In the genomic region with DNA sequence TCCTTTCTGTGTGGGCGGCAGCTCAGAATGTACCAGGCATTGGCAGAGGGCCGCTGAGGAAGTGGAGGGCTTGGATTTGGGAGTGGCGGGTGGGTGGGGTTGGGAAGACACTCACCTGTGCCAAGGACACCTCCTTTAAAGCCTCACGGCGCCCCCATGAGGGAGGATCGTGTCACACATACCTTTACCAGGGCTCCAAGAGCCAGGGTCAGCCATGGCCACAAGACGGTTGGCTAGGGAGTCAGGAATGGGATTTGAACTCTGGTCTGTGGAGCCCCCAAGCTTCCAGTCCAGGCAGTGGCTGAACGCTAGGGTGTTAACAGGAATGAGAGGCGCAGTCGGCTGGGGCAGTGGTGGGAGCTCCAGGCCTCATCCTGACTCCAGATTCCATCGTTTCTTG, we compare ENCODE assay signal across 10 cellular contexts. TPM values are rescaled to one million over a fixed set of nuclear protein-coding genes. Genes with fewer than 3 reads are reported as not detected.
DNase-seq lines count a peak whose midpoint lies in the region; ATAC-seq and TF ChIP-seq lines count a peak whose summit lies in the region.
"Had no signal": no experiment of that assay in that cellular context is flagged by ENCODE, and none has a peak within 500 bp of the region (broad histone marks: within the 10 kb centered on the region; RNA-seq: fewer than 3 reads in every experiment).

No MANE protein-coding gene starts in this region.

- CTCF ChIA-PET in activated CD4-positive, alpha-beta T cell treated with anti-CD3 and anti-CD28 coated beads for 36 hours (lab: Charles Lee), result interaction anchor here (0.7 to 4.1 kb wide), 4 partner anchors 12 to 466 kb away, joined by 3 to 27 read pairs (median 3); no protein-coding TSS in a partner anchor

- peaks cover 2% of the 10 kb centered on the region for H3K27me3 Mint-ChIP-seq in activated CD4-positive, alpha-beta T cell treated with anti-CD3 and anti-CD28 coated beads for 36 hours

- no peak overlapping the region for H3K27ac Mint-ChIP-seq in activated CD4-positive, alpha-beta T cell treated with anti-CD3 and anti-CD28 coated beads for 36 hours

- intact Hi-C loops in activated CD4-positive, alpha-beta T cell treated with anti-CD3 and anti-CD28 coated beads for 36 hours (cut with DNase I, micrococcal nuclease), result loop anchor here in 1 of 2 experiments (5.0 kb wide), 1 partner anchor 51 kb away; a partner anchor contains a TSS
- intact Hi-C loops in testis (cut with DNase I; ENCODE audit: low total_unique reads), result loop anchor here (10.0 kb wide), 1 partner anchor 164 kb away; the partner anchor contains the start of gene CAPZB

- H3K36me3 Mint-ChIP-seq in activated CD4-positive, alpha-beta T cell treated with anti-CD3 and anti-CD28 coated beads for 36 hours (ENCODE audit: low read depth), result no peaks in the 10 kb centered on the region

- no peak for TF ChIP-seq POLR2A in testis (IDR thresholded peaks at IDR 0.05)

- ATAC-seq in activated CD4-positive, alpha-beta T cell treated with anti-CD3 and anti-CD28 coated beads for 36 hours, result no peak
- ATAC-seq in HG03469 (IDR thresholded peaks at IDR 0.05; ENCODE audit: unreplicated experiment) (no peak), HG03097 (IDR thresholded peaks at IDR 0.05; ENCODE audit: low FRiP score, unreplicated experiment) (no peak)

- H3K36me3 ChIP-seq in right atrium auricular region (no peaks in the 10 kb centered on the region), testis (ENCODE audit: low read depth, missing control alignments) (no peaks in the 10 kb centered on the region)
- H3K36me3 ChIP-seq: BLaER1 treated with 17β-estradiol and CSF1 and Interleukin-3, amounts not matched to agents 10 nM and 100 nM had no signal

- H3K9me3 ChIP-seq in right atrium auricular region, result no peaks in the 10 kb centered on the region
- H3K9me3 ChIP-seq in testis, result no peaks in the 10 kb centered on the region
- H3K9me3 ChIP-seq: BLaER1 treated with 17β-estradiol and CSF1 and Interleukin-3, amounts not matched to agents 10 nM and 100 nM had no signal

- no peaks in the 10 kb centered on the region for H3K9me3 Mint-ChIP-seq in activated CD4-positive, alpha-beta T cell treated with anti-CD3 and anti-CD28 coated beads for 36 hours (ENCODE audit: low read depth)

- peaks cover 0 to 78% of the 10 kb centered on the region in 2 donors for H3K4me1 ChIP-seq in right atrium auricular region
- H3K4me1 ChIP-seq in testis, result peaks cover 38% of the 10 kb centered on the region

- H3K27ac ChIP-seq in VCaP, result no peak overlapping the region
- peak overlapping the region; percentile 63 to 81 for H3K27ac ChIP-seq in right atrium auricular region
- peak overlapping the region; percentile 76 to 93 for H3K27ac ChIP-seq in testis
- H3K27ac ChIP-seq: BLaER1 treated with 17β-estradiol and CSF1 and Interleukin-3, amounts not matched to agents 10 nM and 100 nM had no signal

- TF ChIP-seq CTCF in VCaP (conservative IDR thresholded peaks at IDR 0.05) (peak; percentile 55), right atrium auricular region (IDR thresholded peaks at IDR 0.05) (peak in 1 of 2 donors; percentile 46), testis (IDR thresholded peaks at IDR 0.05) (peak in 1 of 3 experiments; percentile 10)

- POLR2A ChIA-PET in activated CD4-positive, alpha-beta T cell treated with anti-CD3 and anti-CD28 coated beads for 36 hours (lab: Charles Lee), result no interaction called here

- H3K27me3 ChIP-seq in right atrium auricular region (no peaks in the 10 kb centered on the region), testis (no peaks in the 10 kb centered on the region)

- H3K4me3 ChIP-seq in right atrium auricular region (no peak overlapping the region), testis (no peak overlapping the region)
- H3K4me3 ChIP-seq: BLaER1 treated with 17β-estradiol and CSF1 and Interleukin-3, amounts not matched to agents 10 nM and 100 nM had no signal

- peaks cover 16% of the 10 kb centered on the region for H3K4me1 Mint-ChIP-seq in activated CD4-positive, alpha-beta T cell treated with anti-CD3 and anti-CD28 coated beads for 36 hours

- H3K4me3 Mint-ChIP-seq in activated CD4-positive, alpha-beta T cell treated with anti-CD3 and anti-CD28 coated beads for 36 hours, result no peak overlapping the region

- 67 to 75% methylated on average over 5 to 11 of the region's 11 CpGs for WGBS in testis, 2 donors

- peak; percentile 65 for DNase-seq in activated CD4-positive, alpha-beta T cell treated with anti-CD3 and anti-CD28 coated beads for 36 hours
- DNase-seq in activated CD4-positive, alpha-beta T cell treated with anti-CD3 and anti-CD28 coated beads for 4 hours, result no peak
- DNase-seq in right atrium auricular region (ENCODE audit: low spot score) (no peak), testis (peak; percentile 38), NCI-H82 (lab: John Stamatoyannopoulos, UW) (no peak)
- DNase-seq: NCI-H2107 had no signal

RNA-seq across cellular contexts. Expression of gene NBL1, which starts 4.6 kb away (rescaled TPM):
- total RNA-seq in activated CD4-positive, alpha-beta T cell treated with anti-CD3 and anti-CD28 coated beads for 36 hours, result 10 to 100 TPM; 10.5 to 10.7 TPM
- total RNA-seq in right atrium auricular region (10 to 100 TPM; 19.5 to 57.2 TPM), testis (10 to 100 TPM; 44.3 to 73.3 TPM)
- polyA plus RNA-seq in testis (ENCODE audit: insufficient read depth, low read depth, low replicate concordance), result 141 TPM

RNA-seq across cellular contexts. Expression of gene HTR6, which starts 16.0 kb away (rescaled TPM):
- 1 to 10 TPM; 1.1 to 1.6 TPM for total RNA-seq in activated CD4-positive, alpha-beta T cell treated with anti-CD3 and anti-CD28 coated beads for 36 hours
- total RNA-seq in right atrium auricular region (not detected), testis (under 1 TPM; 0.55 to 0.68 TPM)
- 0.21 TPM for polyA plus RNA-seq in testis (ENCODE audit: insufficient read depth, low read depth, low replicate concordance)

Comparison
In these comparisons a context has a peak if more than half of its experiments do, and no peak if none do; other contexts are left out.
1. DNase-seq: peak in activated CD4-positive, alpha-beta T cell treated with anti-CD3 and anti-CD28 coated beads for 36 hours (single experiment) and testis (single experiment); none in activated CD4-positive, alpha-beta T cell treated with anti-CD3 and anti-CD28 coated beads for 4 hours (0 of 2), right atrium auricular region (single experiment) and NCI-H82 (single experiment).